In the genomic region with DNA sequence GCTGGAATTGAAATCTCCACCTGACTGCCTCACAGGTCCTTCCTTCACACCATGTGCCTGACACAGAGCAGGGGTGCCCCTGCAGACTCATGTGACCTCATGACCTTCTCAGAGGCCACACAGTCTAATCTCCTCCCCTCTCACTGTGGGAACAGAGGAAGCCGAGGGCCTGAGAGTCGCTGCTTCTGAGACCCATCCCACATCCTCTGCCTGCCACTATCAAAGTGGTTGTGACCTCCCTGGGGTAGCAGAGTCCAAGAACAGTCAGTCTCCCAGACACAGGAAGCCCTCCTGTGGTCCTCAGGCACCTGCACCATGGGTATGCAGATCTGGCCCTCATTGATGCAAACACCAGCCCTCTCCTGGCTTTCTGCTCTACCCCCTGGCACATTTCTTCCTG, we compare ENCODE assay signal across 25 cellular contexts.
DNase-seq lines count a peak whose midpoint lies in the region; ATAC-seq and TF ChIP-seq lines count a peak whose summit lies in the region.
"Had no signal": no experiment of that assay in that cellular context is flagged by ENCODE, and none has a peak within 500 bp of the region (broad histone marks: within the 10 kb centered on the region; RNA-seq: fewer than 3 reads in every experiment).

No MANE protein-coding gene starts in this region.

- H3K18ac ChIP-seq in neuronal stem cell (ENCODE audit: low read length), result peak overlapping the region; percentile 4

- H3K4me1 ChIP-seq in HUES48 (ENCODE audit: control insufficient read depth, insufficient read depth, low read length) (peaks cover 25% of the 10 kb centered on the region), neuronal stem cell (ENCODE audit: control insufficient read depth in 2 of 2, insufficient read depth in 1 of 2, low read depth in 1 of 2, low read length in 2 of 2) (peaks cover 15 to 26% of the 10 kb centered on the region in 2 donors), body of pancreas (peaks cover 24% of the 10 kb centered on the region)
- H3K4me1 ChIP-seq: foreskin keratinocyte, transverse colon had no signal

- H3K9ac ChIP-seq in HUES48 (ENCODE audit: low read depth, low read length) (no peak overlapping the region), neuronal stem cell (ENCODE audit: low read depth, low read length, poor library complexity) (no peak overlapping the region)

- H3K4me3 ChIP-seq in GM12865 (ENCODE audit: low read depth, low read length), result no peak overlapping the region
- H3K4me3 ChIP-seq in HUES48 (ENCODE audit: low read depth, low read length), result no peak overlapping the region
- H3K4me3 ChIP-seq in neuronal stem cell (ENCODE audit: low read length in 2 of 2), result no peak overlapping the region
- H3K4me3 ChIP-seq in body of pancreas, result no peak overlapping the region
- H3K4me3 ChIP-seq: lung, spleen, transverse colon had no signal

- H3K9me3 ChIP-seq in HUES48 (ENCODE audit: control insufficient read depth, insufficient read depth, low read length) (no peaks in the 10 kb centered on the region), neuronal stem cell (replicated peaks in 1 of 2; ENCODE audit: control insufficient read depth in 2 of 2, insufficient read depth in 1 of 2, low read depth in 1 of 2, low read length in 2 of 2) (no peaks in the 10 kb centered on the region), body of pancreas (no peaks in the 10 kb centered on the region)
- H3K9me3 ChIP-seq: spleen, transverse colon had no signal

- intact Hi-C loops in body of pancreas (cut with DNase I), result no loop called here

- no peaks in the 10 kb centered on the region for H3K36me3 ChIP-seq in HUES48 (ENCODE audit: control insufficient read depth, insufficient read depth, low read length)
- no peaks in the 10 kb centered on the region for H3K36me3 ChIP-seq in neuronal stem cell (replicated peaks in 1 of 2; ENCODE audit: control insufficient read depth in 2 of 2, insufficient read depth in 2 of 2, low read length in 2 of 2)
- H3K36me3 ChIP-seq in body of pancreas (replicated peaks in 1 of 2; ENCODE audit: insufficient read depth in 1 of 2, low read depth in 2 of 2), result no peaks in the 10 kb centered on the region
- H3K36me3 ChIP-seq: spleen, transverse colon had no signal

- H3K14ac ChIP-seq in neuronal stem cell (ENCODE audit: low read length), result no peak overlapping the region

- H2BK120ac ChIP-seq in neuronal stem cell (ENCODE audit: low read depth, low read length), result no peak overlapping the region

- H3K27me3 Mint-ChIP-seq in effector memory CD8-positive, alpha-beta T cell, result peaks cover 0 to 6% of the 10 kb centered on the region in 2 donors

- H3K27ac ChIP-seq in HUES48 (ENCODE audit: low read depth, low read length) (peak overlapping the region; percentile 59), neuronal stem cell (replicated peaks; ENCODE audit: low read length) (no peak overlapping the region), body of pancreas (no peak overlapping the region)
- H3K27ac ChIP-seq: foreskin keratinocyte, RWPE1, transverse colon had no signal

- H3K4me1 Mint-ChIP-seq in effector memory CD8-positive, alpha-beta T cell (ENCODE audit: low read depth in 2 of 2), result peaks cover 10 to 16% of the 10 kb centered on the region in 2 donors
- H3K4me1 Mint-ChIP-seq: activated B cell treated with CpG ODN at 0.5 μM for 24 hours had no signal

- TF ChIP-seq POLR2A in body of pancreas (IDR thresholded peaks at IDR 0.05), result no peak

- no peak overlapping the region for H2BK15ac ChIP-seq in neuronal stem cell (ENCODE audit: low read length)

- no peak overlapping the region for H2BK12ac ChIP-seq in neuronal stem cell (ENCODE audit: low read length)

- TF ChIP-seq CTCF in GM12865 (IDR thresholded peaks at IDR 0.05; ENCODE audit: insufficient read depth, low read depth, low read length, missing control alignments) (no peak), body of pancreas (IDR thresholded peaks at IDR 0.05) (no peak)

- H2AFZ ChIP-seq in neuronal stem cell (ENCODE audit: low read length), result peak overlapping the region; percentile 1

- H3K27me3 ChIP-seq in HUES48 (ENCODE audit: control insufficient read depth, insufficient read depth, low read length) (no peaks in the 10 kb centered on the region), neuronal stem cell (ENCODE audit: control insufficient read depth in 3 of 3, insufficient read depth in 3 of 3, low read depth in 1 of 3, low read length in 3 of 3) (peaks cover 0 to 5% (median 3%) of the 10 kb centered on the region in 3 experiments), body of pancreas (no peaks in the 10 kb centered on the region)
- H3K27me3 ChIP-seq: transverse colon had no signal

- DNase-seq in GM12865 (ENCODE audit: low read depth) (peak; percentile 20), neuronal stem cell (ENCODE audit: low spot score) (no peak), body of pancreas (no peak), GDM1 (lab: John Stamatoyannopoulos, UW) (no peak)
- peak in 1 of 3 experiments; percentile 14 for DNase-seq in effector memory CD8-positive, alpha-beta T cell
- DNase-seq in activated T-cell treated with anti-CD3 and anti-CD28 coated beads, Interleukin-2, amount 50 U/mL, for 1 hour, result no peak
- DNase-seq: activated B cell treated with CpG ODN at 0.5 μM for 24 hours; activated naive CD4-positive, alpha-beta T cell treated with anti-CD3 and anti-CD28 coated beads, Interleukin-2, amount 50 U/mL, for 16 hours; activated T-cell treated with anti-CD3 and anti-CD28 coated beads, Interleukin-2, amount 50 U/mL, for 72 hours; CD8-positive, alpha-beta memory T cell; foreskin keratinocyte; NCI-H1694 treated with DMSO at 0.1 percent for 48 hours; NCI-H2171 treated with DMSO at 0.1 percent for 48 hours; NCI-H524 treated with DMSO at 0.1 percent for 48 hours; retina; spleen; stimulated activated CD4-positive, alpha-beta T cell treated with anti-CD3 and anti-CD28 coated beads, Interleukin-4, amount 100 ng/mL, for 1 hour; stimulated activated naive CD4-positive, alpha-beta T cell treated with Interleukin-2 at 50 U/mL for 16 hours; T-helper 9 cell; transverse colon had no signal

- H3K4me2 ChIP-seq in neuronal stem cell (ENCODE audit: insufficient read depth, low read length, poor library complexity, severe bottlenecking), result no peak overlapping the region

- peak overlapping the region; percentile 3 for H2AK5ac ChIP-seq in neuronal stem cell (ENCODE audit: low read depth, low read length)

- H3K4me3 Mint-ChIP-seq in effector memory CD8-positive, alpha-beta T cell, result peak overlapping the region in 1 of 2 donors; percentile 60
- H3K4me3 Mint-ChIP-seq: activated B cell treated with CpG ODN at 0.5 μM for 24 hours; activated T-cell treated with anti-CD3 and anti-CD28 coated beads, Interleukin-2, amount 50 U/mL, for 72 hours had no signal

- no CpG with 5 or more reads among the region's 2 CpGs for WGBS in neuronal stem cell (ENCODE audit: extremely low coverage in 2 of 2, insufficient read length in 2 of 2, insufficient replicate concordance in 1 of 2), 2 donors
- whole genome bisulfite sequencing in body of pancreas, 2 donors, result 74 to 80% methylated on average over 2 of the region's 2 CpGs

- peaks cover 3% of the 10 kb centered on the region for H3K36me3 Mint-ChIP-seq in effector memory CD8-positive, alpha-beta T cell (ENCODE audit: insufficient read depth)
- H3K36me3 Mint-ChIP-seq: CD8-positive, alpha-beta memory T cell had no signal

- no peak overlapping the region for H4K91ac ChIP-seq in neuronal stem cell (ENCODE audit: low read depth, low read length, poor library complexity)

- H3K79me1 ChIP-seq in neuronal stem cell (ENCODE audit: low read depth, low read length), result no peaks in the 10 kb centered on the region

- no peak overlapping the region for H4K8ac ChIP-seq in neuronal stem cell (ENCODE audit: low read depth, low read length)

- ATAC-seq in effector memory CD8-positive, alpha-beta T cell (replicated peaks), result peak; percentile 91
- ATAC-seq in body of pancreas (no peak), GM21515 (IDR thresholded peaks at IDR 0.05; ENCODE audit: unreplicated experiment) (no peak)
- ATAC-seq: foreskin keratinocyte, SK-N-SH treated with all-trans-retinoic acid at 6 μM for 48 hours had no signal

- H3K9me3 Mint-ChIP-seq in effector memory CD8-positive, alpha-beta T cell, result no peaks in the 10 kb centered on the region
- H3K9me3 Mint-ChIP-seq: activated B cell treated with CpG ODN at 0.5 μM for 24 hours; activated T-cell treated with anti-CD3 and anti-CD28 coated beads, Interleukin-2, amount 50 U/mL, for 72 hours; CD8-positive, alpha-beta memory T cell had no signal

- no peak overlapping the region for H3K23ac ChIP-seq in neuronal stem cell (ENCODE audit: low read depth, low read length, poor library complexity)

- H2BK5ac ChIP-seq in neuronal stem cell (ENCODE audit: low read length), result no peak overlapping the region

- peak overlapping the region in 1 of 2 donors; percentile 91 for H3K27ac Mint-ChIP-seq in effector memory CD8-positive, alpha-beta T cell
- H3K27ac Mint-ChIP-seq: activated B cell treated with CpG ODN at 0.5 μM for 24 hours; activated T-cell treated with anti-CD3 and anti-CD28 coated beads, Interleukin-2, amount 50 U/mL, for 72 hours had no signal

- H3K4ac ChIP-seq in neuronal stem cell (ENCODE audit: low read length), result no peak overlapping the region
